In genomic region chr5:15951126-15951525, GRCh38 we compare ENCODE assay signal across 8 cellular contexts.
"Had no signal": no experiment of that assay in that cellular context is flagged by ENCODE, and none has a peak within 500 bp of the region (broad histone marks: within the 10 kb centered on the region; RNA-seq: fewer than 3 reads in every experiment).

No MANE protein-coding gene starts in this region.

- ATAC-seq: HCT116 had no signal

- H3K27ac Mint-ChIP-seq: HFFc6, IgD-negative memory B cell had no signal

- H3K27me3 Mint-ChIP-seq: IgD-negative memory B cell had no signal

- H3K36me3 ChIP-seq: HAP-1 had no signal

- H3K27ac ChIP-seq: GM23248 had no signal

- H3K9ac ChIP-seq: GM23248 had no signal

- H3K4me3 ChIP-seq: GM23248, HAP-1 had no signal

- H3K9me3 ChIP-seq: HAP-1 had no signal

- H3K9me3 Mint-ChIP-seq: HFFc6 had no signal

- H3K4me1 ChIP-seq: HAP-1 had no signal

- H3K4me1 Mint-ChIP-seq: IgD-negative memory B cell had no signal

- H3K36me3 Mint-ChIP-seq: IgD-negative memory B cell had no signal

- H2AFZ ChIP-seq: GM23248 had no signal

- DNase-seq: GM23248, GOT3, H7, HFFc6, KBM-7 had no signal

- H3K4me3 Mint-ChIP-seq: HFFc6, IgD-negative memory B cell had no signal
